ENCODE assay signal across 20 cellular contexts in genomic region chr18:40875101-40875500, GRCh38.
A peak's percentile ranks its signal among the peaks of the same experiment; 100 is the strongest.
DNase-seq lines count a peak whose midpoint lies in the region; FAIRE-seq and TF ChIP-seq lines count a peak whose summit lies in the region.
"Had no signal": no experiment of that assay in that cellular context is flagged by ENCODE, and none has a peak within 500 bp of the region (broad histone marks: within the 10 kb centered on the region; RNA-seq: fewer than 3 reads in every experiment).

No MANE protein-coding gene starts in this region.

- TF ChIP-seq RAD21 in H1 (IDR thresholded peaks at IDR 0.05 in 1 of 2, conservative IDR thresholded peaks at IDR 0.05 in 1 of 2; ENCODE audit: low read depth in 2 of 2, low read length in 2 of 2) = no peak

- no peak for FAIRE-seq in H1 (lab: Jason Lieb, UNC)
- FAIRE-seq: GM12892, K562 had no signal

- no peaks in the 10 kb centered on the region for H3K23me2 ChIP-seq in H1 (ENCODE audit: low read depth, low read length)

- H2AFZ ChIP-seq in H1 (ENCODE audit: low read length) = peak overlapping the region; percentile 5; the same call in 1 of the 2 replicates

- H2BK15ac ChIP-seq in H1 (ENCODE audit: low read length) = no peak overlapping the region

- H3K56ac ChIP-seq in H1 (replicated peaks; ENCODE audit: insufficient read length, low read depth, low read length) = no peak overlapping the region

- H3K4me3 ChIP-seq in H1 (ENCODE audit: extremely low read depth in 1 of 4, insufficient read depth in 2 of 4, low read depth in 3 of 4, low read length in 4 of 4) = no peak overlapping the region
- H3K4me3 ChIP-seq in skeletal muscle satellite cell (ENCODE audit: low read length) = no peak overlapping the region
- H3K4me3 ChIP-seq: BLaER1, K562, SK-N-MC had no signal

- H3K27ac ChIP-seq in H1 (ENCODE audit: low read depth, low read length) = no peak overlapping the region
- H3K27ac ChIP-seq: BLaER1, SK-N-MC had no signal

- TF ChIP-seq EP300 in H1 (IDR thresholded peaks at IDR 0.05; ENCODE audit: borderline replicate concordance in 1 of 2, low read depth in 2 of 2, low read length in 2 of 2) = no peak

- H3K4me2 ChIP-seq in H1 (ENCODE audit: insufficient read depth in 1 of 2, low read depth in 2 of 2, low read length in 2 of 2) = no peak overlapping the region
- no peak overlapping the region for H3K4me2 ChIP-seq in skeletal muscle satellite cell (ENCODE audit: low read length)
- H3K4me2 ChIP-seq: BLaER1 had no signal

- no peak overlapping the region for H4K8ac ChIP-seq in H1 (ENCODE audit: extremely low read depth, insufficient read depth, low read length)

- H2BK5ac ChIP-seq in H1 (ENCODE audit: low read depth, low read length) = no peak overlapping the region

- peaks cover 0 to 8% (median 1%) of the 10 kb centered on the region in 4 experiments; a peak in 2 of 7 replicates for H3K4me1 ChIP-seq in H1 (replicated peaks in 1 of 4; ENCODE audit: control insufficient read depth in 3 of 4, insufficient read depth in 4 of 4, low read length in 3 of 4)
- peaks cover 49% of the 10 kb centered on the region for H3K4me1 ChIP-seq in skeletal muscle satellite cell (ENCODE audit: control insufficient read depth, insufficient read depth, low read length)
- H3K4me1 ChIP-seq: BLaER1 had no signal

- no peaks in the 10 kb centered on the region for H3K36me3 ChIP-seq in H1 (ENCODE audit: control insufficient read depth in 2 of 4, insufficient read depth in 4 of 4, low read length in 3 of 4)
- H3K36me3 ChIP-seq in skeletal muscle satellite cell (ENCODE audit: insufficient read depth, low read length) = no peaks in the 10 kb centered on the region
- H3K36me3 ChIP-seq: BLaER1 had no signal

- H3K14ac ChIP-seq in H1 (ENCODE audit: insufficient read length) = no peak overlapping the region

- no peak overlapping the region for H4K91ac ChIP-seq in H1 (replicated peaks; ENCODE audit: insufficient read length, low read length)

- no peaks in the 10 kb centered on the region for H4K20me1 ChIP-seq in H1 (replicated peaks in 1 of 2; ENCODE audit: control insufficient read depth in 1 of 2, insufficient read depth in 2 of 2, low read length in 2 of 2)
- H4K20me1 ChIP-seq: BLaER1 had no signal

- H2AK5ac ChIP-seq in H1 (ENCODE audit: low read depth, low read length) = no peak overlapping the region

- H3K27me3 ChIP-seq in H1 (replicated peaks in 1 of 4; ENCODE audit: control insufficient read depth in 3 of 4, extremely low read depth in 1 of 4, insufficient read depth in 3 of 4, low read length in 3 of 4) (no peaks in the 10 kb centered on the region), skeletal muscle satellite cell (ENCODE audit: control insufficient read depth, insufficient read depth, low read length) (no peaks in the 10 kb centered on the region)
- H3K27me3 ChIP-seq: BLaER1 had no signal

- no peak for TF ChIP-seq CTCF in H1 (IDR thresholded peaks at IDR 0.05; ENCODE audit: control extremely low read depth in 1 of 3, insufficient read depth in 1 of 3, low read depth in 1 of 3, low read length in 3 of 3)

- H2BK120ac ChIP-seq in H1 (replicated peaks; ENCODE audit: low read depth, low read length) = no peak overlapping the region

- no peak overlapping the region for H3K4ac ChIP-seq in H1 (replicated peaks; ENCODE audit: insufficient read length, low read depth, low read length)

- POLR2A ChIA-PET in H1 (lab: Charles Lee; ENCODE audit: partially characterized antibody) = no interaction called here

- no peak overlapping the region for H3K23ac ChIP-seq in H1 (ENCODE audit: insufficient read length)

- H3K18ac ChIP-seq in H1 (ENCODE audit: extremely low read depth, low read length) = no peak overlapping the region

- no peaks in the 10 kb centered on the region for H3K79me2 ChIP-seq in H1 (ENCODE audit: control insufficient read depth in 1 of 2, insufficient read depth in 2 of 2, low read length in 2 of 2)

- no peak for TF ChIP-seq POLR2A in H1 (IDR thresholded peaks at IDR 0.05; ENCODE audit: control extremely low read depth in 1 of 2, low read depth in 2 of 2, low read length in 2 of 2)

- DNase-seq in NCI-H1417 (lab: John Stamatoyannopoulos, UW) = peak in 2 of 3 experiments; percentile 2 to 48
- no peak for DNase-seq in NCI-H1417 treated with DMSO at 0.1 percent for 48 hours (lab: John Stamatoyannopoulos, UW)
- peak; percentile 35 for DNase-seq in NCI-H146 treated with DMSO at 0.1 percent for 48 hours (lab: John Stamatoyannopoulos, UW; ENCODE audit: unreplicated experiment)
- DNase-seq in H1 (ENCODE audit: low read depth in 1 of 2, low spot score in 2 of 2) = no peak
- DNase-seq in SKM-1 treated with dmso at 0.1 percent for 144 hours (lab: John Stamatoyannopoulos, UW; ENCODE audit: unreplicated experiment) = no peak
- DNase-seq in DMS53 (lab: John Stamatoyannopoulos, UW) = no peak
- no peak for DNase-seq in activated CD4-positive, CD25-positive, alpha-beta regulatory T cell treated with anti-CD3 and anti-CD28 coated beads, Interleukin-2, amount 50 U/mL, for 72 hours
- DNase-seq: 8988T; CD4-positive, alpha-beta memory T cell; H9; NCI-H2081; NCI-H2171 treated with DMSO at 0.1 percent for 48 hours; NCI-H446 treated with DMSO at 0.1 percent for 48 hours; NCI-H774; SHP77 had no signal

- no peak overlapping the region for H2BK12ac ChIP-seq in H1 (ENCODE audit: low read depth, low read length)

- H2BK20ac ChIP-seq in H1 (ENCODE audit: low read length) = no peak overlapping the region

- H3K9ac ChIP-seq in H1 (replicated peaks in 1 of 4; ENCODE audit: extremely low read depth in 1 of 4, low read depth in 3 of 4, low read length in 3 of 4) (no peak overlapping the region), skeletal muscle satellite cell (ENCODE audit: low read depth, low read length) (peak overlapping the region; percentile 33)
- H3K9ac ChIP-seq: BLaER1 had no signal

- no peak overlapping the region for H4K5ac ChIP-seq in H1 (ENCODE audit: insufficient read length, low read depth, low read length)

- CTCF ChIA-PET in H1 (lab: Charles Lee; ENCODE audit: partially characterized antibody) = no interaction called here

- H3K79me1 ChIP-seq in H1 (ENCODE audit: low read depth, low read length) = no peaks in the 10 kb centered on the region

- WGBS in H1 (ENCODE audit: extremely low coverage in 1 of 2, insufficient coverage in 1 of 2, insufficient read length in 1 of 2, insufficient replicate concordance in 2 of 2, low coverage in 1 of 2, low lambda C conversion rate in 2 of 2, missing lambda C conversion rate in 1 of 2), 2 experiments = 81% methylated on average over 4 of the region's 4 CpGs; no CpG with 5 or more reads in 1 of the 2 experiments

- no peaks in the 10 kb centered on the region for H3K9me3 ChIP-seq in H1 (ENCODE audit: insufficient read depth in 2 of 2, low read depth in 1 of 2, low read length in 1 of 2)
- H3K9me3 ChIP-seq in skeletal muscle satellite cell (replicated peaks; ENCODE audit: low read length) = no peaks in the 10 kb centered on the region
- H3K9me3 ChIP-seq: BLaER1 had no signal

TF ChIP-seq in H1, 55 proteins besides CTCF, POLR2A, EP300 and RAD21:
- TF ChIP-seq SIX5 (IDR thresholded peaks at IDR 0.05; ENCODE audit: low read depth, low read length) (no peak), RNF2 (IDR thresholded peaks at IDR 0.05; ENCODE audit: borderline replicate concordance, low read depth, low read length, missing control alignments, poor library complexity, severe bottlenecking) (no peak), MAFK (IDR thresholded peaks at IDR 0.05; ENCODE audit: low read depth, low read length) (no peak), JUND (IDR thresholded peaks at IDR 0.05; ENCODE audit: low read length) (no peak), CTBP2 (IDR thresholded peaks at IDR 0.05; ENCODE audit: borderline replicate concordance, insufficient read depth, insufficient read length, low read length) (no peak), BRCA1 (IDR thresholded peaks at IDR 0.05; ENCODE audit: low read depth, low read length) (no peak), KDM5A (IDR thresholded peaks at IDR 0.05; ENCODE audit: low read length) (no peak)

Comparison
In these comparisons a context has a peak if more than half of its experiments do, and no peak if none do; other contexts are left out.
1. DNase-seq: peak in NCI-H1417 (2 of 3) and NCI-H146 treated with DMSO at 0.1 percent for 48 hours (single experiment); none in NCI-H1417 treated with DMSO at 0.1 percent for 48 hours (single experiment), H1 (0 of 2), SKM-1 treated with dmso at 0.1 percent for 144 hours (single experiment), DMS53 (single experiment) and activated CD4-positive, CD25-positive, alpha-beta regulatory T cell treated with anti-CD3 and anti-CD28 coated beads, Interleukin-2, amount 50 U/mL, for 72 hours (single experiment).